ENCODE assay signal across 17 cellular contexts in the genomic region with DNA sequence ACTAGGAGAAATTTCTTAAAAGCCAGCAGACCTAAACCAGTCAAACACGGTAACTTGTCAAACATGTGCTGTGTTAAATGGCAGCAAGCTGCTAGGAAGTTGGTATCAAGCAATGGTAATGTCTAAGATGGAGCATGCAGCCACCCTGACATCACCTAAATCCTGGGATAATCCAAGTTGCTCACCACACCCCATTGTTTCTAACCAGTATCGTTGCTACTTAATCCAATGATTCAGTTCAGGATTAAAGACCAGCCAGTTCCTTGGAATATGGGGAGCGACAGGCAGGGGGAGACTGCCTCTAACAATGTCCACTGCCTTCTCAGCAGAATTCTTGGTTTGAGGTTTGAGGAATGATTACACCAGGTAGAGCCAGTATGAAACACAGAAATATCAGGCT.
A peak's percentile ranks its signal among the peaks of the same experiment; 100 is the strongest.
DNase-seq lines count a peak whose midpoint lies in the region; ATAC-seq, FAIRE-seq and TF ChIP-seq lines count a peak whose summit lies in the region.
"Had no signal": no experiment of that assay in that cellular context is flagged by ENCODE, and none has a peak within 500 bp of the region (broad histone marks: within the 10 kb centered on the region; RNA-seq: fewer than 3 reads in every experiment).

No MANE protein-coding gene starts in this region.

- H3K27me3 Mint-ChIP-seq in activated CD8-positive, alpha-beta memory T cell treated with anti-CD3 and anti-CD28 coated beads, Interleukin-2, amount 10 ng/mL, durations not matched to agents 7 days and 5 days = no peaks in the 10 kb centered on the region
- H3K27me3 Mint-ChIP-seq: CD4-positive, CD25-positive, alpha-beta regulatory T cell had no signal

- peak overlapping the region; percentile 91; the same call in 1 of the 3 replicates for H3K4me2 ChIP-seq in A549

- H3K9me3 ChIP-seq in A549 = no peaks in the 10 kb centered on the region
- no peaks in the 10 kb centered on the region for H3K9me3 ChIP-seq in neutrophil
- H3K9me3 ChIP-seq: BE2C had no signal

- no peak for FAIRE-seq in A549 (lab: Jason Lieb, UNC)
- FAIRE-seq: H1, HepG2 had no signal

- H3K36me3 ChIP-seq in neutrophil = peaks cover 60% of the 10 kb centered on the region

- no peak overlapping the region for H3K4me3 Mint-ChIP-seq in activated CD8-positive, alpha-beta memory T cell treated with anti-CD3 and anti-CD28 coated beads, Interleukin-2, amount 10 ng/mL, durations not matched to agents 7 days and 5 days
- H3K4me3 Mint-ChIP-seq: H9 had no signal

- 89% methylated on average over 3 of the region's 3 CpGs for WGBS in A549 (ENCODE audit: missing lambda C conversion rate)

- peaks cover 25% of the 10 kb centered on the region for H3K4me1 Mint-ChIP-seq in activated CD8-positive, alpha-beta memory T cell treated with anti-CD3 and anti-CD28 coated beads, Interleukin-2, amount 10 ng/mL, durations not matched to agents 7 days and 5 days
- H3K4me1 Mint-ChIP-seq: H9 had no signal

- CTCF ChIA-PET in A549 (lab: Yijun Ruan, JAX) = interaction anchor here (1.0 to 3.0 kb wide), 5 partner anchors 11 to 170 kb away, joined by 3 to 12 read pairs (median 5); no protein-coding TSS in a partner anchor
- CTCF ChIA-PET in activated CD8-positive, alpha-beta memory T cell treated with anti-CD3 and anti-CD28 coated beads, Interleukin-2, amount 10 ng/mL, durations not matched to agents 7 days and 5 days (lab: Charles Lee) = no interaction called here

- TF ChIP-seq EP300 in A549 (IDR thresholded peaks at IDR 0.05) = no peak

- ATAC-seq in A549 (no peak), esophagus mucosa (peak; percentile 53)
- ATAC-seq in activated CD8-positive, alpha-beta memory T cell treated with anti-CD3 and anti-CD28 coated beads, Interleukin-2, amount 10 ng/mL, durations not matched to agents 7 days and 5 days = no peak
- ATAC-seq: HepG2 had no signal

- no peak overlapping the region for H3K4me3 ChIP-seq in A549
- H3K4me3 ChIP-seq in neutrophil (ENCODE audit: low read depth in 1 of 2, low read length in 1 of 2) = no peak overlapping the region

- H3K27ac ChIP-seq in A549 (peak overlapping the region in 1 of 2 experiments; percentile 95; a peak in 3 of 6 replicates), VCaP (peak overlapping the region; percentile 100), neutrophil (peak overlapping the region; percentile 90)

- DNase-seq in A549 (ENCODE audit: low read depth in 1 of 2, low spot score in 1 of 2) = no peak
- no peak for DNase-seq in activated CD8-positive, alpha-beta memory T cell treated with anti-CD3 and anti-CD28 coated beads, Interleukin-2, amount 10 ng/mL, durations not matched to agents 7 days and 5 days
- no peak for DNase-seq in stimulated activated CD4-positive, alpha-beta T cell treated with anti-CD3 and anti-CD28 coated beads, Interleukin-4, amount 100 ng/mL, for 1 hour
- no peak for DNase-seq in NCI-H524 treated with DMSO at 0.1 percent for 48 hours (lab: John Stamatoyannopoulos, UW)
- DNase-seq in NCI-H510A (lab: John Stamatoyannopoulos, UW) = no peak
- DNase-seq: ACHN; BE2C; C1 segment of cervical spinal cord; CD4-positive, CD25-positive, alpha-beta regulatory T cell; DMS79 treated with DMSO at 0.1 percent for 48 hours; GF-D8; H9 had no signal

- H3K9me3 Mint-ChIP-seq in activated CD8-positive, alpha-beta memory T cell treated with anti-CD3 and anti-CD28 coated beads, Interleukin-2, amount 10 ng/mL, durations not matched to agents 7 days and 5 days (ENCODE audit: low read depth) = no peaks in the 10 kb centered on the region
- H3K9me3 Mint-ChIP-seq: CD4-positive, CD25-positive, alpha-beta regulatory T cell; H9 had no signal

- POLR2A ChIA-PET in A549 (lab: Yijun Ruan, JAX) = no interaction called here

- no peak for TF ChIP-seq POLR2A in A549 (IDR thresholded peaks at IDR 0.05; ENCODE audit: low read length)

- H3K27me3 ChIP-seq in neutrophil = no peaks in the 10 kb centered on the region
- H3K27me3 ChIP-seq: BE2C had no signal

- TF ChIP-seq RAD21 in A549 (conservative IDR thresholded peaks at IDR 0.05 in 1 of 2, IDR thresholded peaks at IDR 0.05 in 1 of 2) = no peak

- no peak overlapping the region for H3K27ac Mint-ChIP-seq in activated CD8-positive, alpha-beta memory T cell treated with anti-CD3 and anti-CD28 coated beads, Interleukin-2, amount 10 ng/mL, durations not matched to agents 7 days and 5 days
- H3K27ac Mint-ChIP-seq: H9 had no signal

- TF ChIP-seq CTCF in A549 (IDR thresholded peaks at IDR 0.05) = no peak
- TF ChIP-seq CTCF in VCaP (conservative IDR thresholded peaks at IDR 0.05) = no peak
- TF ChIP-seq CTCF in neutrophil (IDR thresholded peaks at IDR 0.05) = no peak

- H3K36me3 Mint-ChIP-seq in activated CD8-positive, alpha-beta memory T cell treated with anti-CD3 and anti-CD28 coated beads, Interleukin-2, amount 10 ng/mL, durations not matched to agents 7 days and 5 days = peaks cover 59% of the 10 kb centered on the region

- H3K4me1 ChIP-seq in A549 = peaks cover 43% of the 10 kb centered on the region
- peaks cover 50 to 52% of the 10 kb centered on the region in 2 experiments for H3K4me1 ChIP-seq in neutrophil (ENCODE audit: control insufficient read depth in 1 of 2, insufficient read depth in 1 of 2, low read depth in 1 of 2, low read length in 1 of 2)
- H3K4me1 ChIP-seq: BE2C had no signal

TF ChIP-seq in A549, 52 proteins besides CTCF, POLR2A, EP300 and RAD21:
- no peak for TF ChIP-seq TFCP2L1 (CRISPR knock-in tag; IDR thresholded peaks at IDR 0.05)
- TF ChIP-seq NFE2L2 (conservative IDR thresholded peaks at IDR 0.05; ENCODE audit: low read length) = no peak
